14 cellular contexts compared by ENCODE assay signal in genomic region chr15:26095710-26096330, GRCh38.
DNase-seq lines count a peak whose midpoint lies in the region; TF ChIP-seq lines count a peak whose summit lies in the region.
"Had no signal": no experiment of that assay in that cellular context is flagged by ENCODE, and none has a peak within 500 bp of the region (broad histone marks: within the 10 kb centered on the region; RNA-seq: fewer than 3 reads in every experiment).

No MANE protein-coding gene starts in this region.

- H3K36me3 Mint-ChIP-seq in nephron progenitor cell (ENCODE audit: low read depth) = no peaks in the 10 kb centered on the region
- H3K36me3 Mint-ChIP-seq: activated naive CD8-positive, alpha-beta T cell treated with anti-CD3 and anti-CD28 coated beads for 36 hours; CD4-positive, CD25-positive, alpha-beta regulatory T cell had no signal

- CTCF ChIA-PET in HEK293T (lab: Yijun Ruan, JAX) = interaction anchor here (0.6 to 1.3 kb wide), 5 partner anchors 8 to 404 kb away, joined by 3 to 9 read pairs (median 4); no protein-coding TSS in a partner anchor

- H3K27ac Mint-ChIP-seq in nephron progenitor cell = no peak overlapping the region
- H3K27ac Mint-ChIP-seq: activated B cell treated with CpG ODN at 0.5 μM for 24 hours; activated naive CD8-positive, alpha-beta T cell treated with anti-CD3 and anti-CD28 coated beads for 36 hours; CD4-positive, CD25-positive, alpha-beta regulatory T cell had no signal

- TF ChIP-seq CTCF in AG09319 (IDR thresholded peaks at IDR 0.05; ENCODE audit: low read depth, low read length) (peak; percentile 2; the same call in 1 of the 2 replicates), nephron progenitor cell (IDR thresholded peaks at IDR 0.05) (peak; percentile 39)

- DNase-seq in AG09319 (ENCODE audit: extremely low read depth, low read depth) (no peak), HEK293T (ENCODE audit: extremely low spot score) (peak; percentile 12), ecto neural progenitor cell (ENCODE audit: low spot score) (peak; percentile 59), nephron progenitor cell (peak; percentile 29), GM03348 (ENCODE audit: low spot score) (no peak), DMS 273 (lab: John Stamatoyannopoulos, UW; ENCODE audit: unreplicated experiment) (no peak), kidney tubule cell (ENCODE audit: low spot score) (no peak), HCEC 1CT (no peak)
- DNase-seq: activated B cell treated with CpG ODN at 0.5 μM for 24 hours; activated naive CD8-positive, alpha-beta T cell treated with anti-CD3 and anti-CD28 coated beads for 36 hours; activated T-cell treated with anti-CD3 and anti-CD28 coated beads for 4 hours; CD4-positive, CD25-positive, alpha-beta regulatory T cell; GF-D8; MM.1S had no signal

- H3K27me3 Mint-ChIP-seq in nephron progenitor cell (ENCODE audit: low read depth, poor library complexity) = peaks cover 5% of the 10 kb centered on the region

- H3K4me1 Mint-ChIP-seq in nephron progenitor cell = peaks cover 9% of the 10 kb centered on the region
- H3K4me1 Mint-ChIP-seq: activated B cell treated with CpG ODN at 0.5 μM for 24 hours; activated naive CD8-positive, alpha-beta T cell treated with anti-CD3 and anti-CD28 coated beads for 36 hours; CD4-positive, CD25-positive, alpha-beta regulatory T cell had no signal

- H3K9me3 Mint-ChIP-seq in nephron progenitor cell = peaks cover 5% of the 10 kb centered on the region
- H3K9me3 Mint-ChIP-seq: activated B cell treated with CpG ODN at 0.5 μM for 24 hours; activated naive CD8-positive, alpha-beta T cell treated with anti-CD3 and anti-CD28 coated beads for 36 hours had no signal

- peak overlapping the region; percentile 38 for H3K4me3 Mint-ChIP-seq in nephron progenitor cell
- H3K4me3 Mint-ChIP-seq: activated B cell treated with CpG ODN at 0.5 μM for 24 hours; activated naive CD8-positive, alpha-beta T cell treated with anti-CD3 and anti-CD28 coated beads for 36 hours; CD4-positive, CD25-positive, alpha-beta regulatory T cell had no signal

- POLR2A ChIA-PET in HEK293T (lab: Yijun Ruan, JAX) = interaction anchor here (0.5 to 0.8 kb wide), 2 partner anchors 14 to 402 kb away, joined by 4 read pairs; no protein-coding TSS in a partner anchor

TF ChIP-seq in HEK293T, 16 proteins besides CTCF, POLR2A, EP300 and RAD21:
- no peak for TF ChIP-seq ARNT (IDR thresholded peaks at IDR 0.05)
- TF ChIP-seq PKNOX1 (IDR thresholded peaks at IDR 0.05) = peak; percentile 17; the same call in 1 of the 2 replicates
TF ChIP-seq in HEK293T: peak in this region for 1.

Comparison
In these comparisons a context has a peak if more than half of its experiments do, and no peak if none do; other contexts are left out.
1. DNase-seq: peak in HEK293T (single experiment), ecto neural progenitor cell (single experiment) and nephron progenitor cell (single experiment); none in AG09319 (single experiment), GM03348 (single experiment), DMS 273 (single experiment), kidney tubule cell (single experiment) and HCEC 1CT (single experiment).